In the genomic region with DNA sequence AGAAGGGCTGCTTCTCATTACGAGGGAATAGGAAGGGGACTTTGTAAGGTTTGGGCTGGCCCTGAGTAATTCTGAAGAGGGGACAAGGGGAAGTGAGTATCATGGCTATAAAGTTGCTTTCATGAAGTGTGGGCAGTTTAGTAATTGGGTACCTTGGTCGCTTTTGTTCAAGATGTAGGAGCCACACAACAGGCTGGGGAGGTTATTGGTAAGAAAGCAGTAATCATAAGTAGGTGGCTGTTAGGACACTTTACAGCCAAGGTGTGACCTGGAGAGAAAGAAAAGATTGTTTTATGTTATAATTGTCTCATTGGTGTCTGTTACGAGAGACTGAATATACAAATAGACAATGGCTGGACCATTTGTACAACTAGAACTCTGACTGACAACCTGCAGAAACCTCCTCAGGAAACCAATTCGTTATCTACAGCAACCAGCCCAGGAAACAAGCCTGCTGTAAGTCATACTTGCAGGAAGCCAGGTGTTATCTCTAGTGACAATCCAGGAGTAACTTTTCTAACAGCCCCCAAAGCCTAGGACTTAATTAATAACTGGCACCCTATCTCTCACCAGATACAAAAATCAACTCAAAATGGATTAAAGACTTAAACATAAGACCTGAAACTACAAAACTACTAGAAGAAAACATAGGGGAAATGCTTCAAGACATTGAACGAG, we compare ENCODE assay signal across 16 cellular contexts. TPM values are rescaled to one million over a fixed set of nuclear protein-coding genes. Genes with fewer than 3 reads are reported as not detected.
A peak's percentile ranks its signal among the peaks of the same experiment; 100 is the strongest.
DNase-seq lines count a peak whose midpoint lies in the region; ATAC-seq, FAIRE-seq and TF ChIP-seq lines count a peak whose summit lies in the region.
"Had no signal": no experiment of that assay in that cellular context is flagged by ENCODE, and none has a peak within 500 bp of the region (broad histone marks: within the 10 kb centered on the region; RNA-seq: fewer than 3 reads in every experiment).

No MANE protein-coding gene starts in this region.

- POLR2A ChIA-PET in HepG2 (lab: Yijun Ruan, JAX), result interaction anchor here (7.0 kb wide), 1 partner anchor 22 kb away, joined by 83 read pairs; no protein-coding TSS in a partner anchor

- intact Hi-C loops in activated T-helper 2 cell treated with anti-CD3 and anti-CD28 coated beads, Interferon-gamma antibody, Interleukin-2, Interleukin-4, amounts not matched to agents 10 μg/mL and 5 μg/mL and 100 μg/mL, durations not matched to agents 14 hours and 24 hours and 36 hours (cut with micrococcal nuclease), result loop anchor here (1.0 kb wide), 1 partner anchor 9 kb away; no protein-coding TSS in a partner anchor
- intact Hi-C loops in mammary epithelial cell (cut with micrococcal nuclease) (no loop called here), HepG2 (cut with micrococcal nuclease; ENCODE audit: unreplicated experiment) (no loop called here)

- no peaks in the 10 kb centered on the region for H3K27me3 Mint-ChIP-seq in activated T-cell treated with anti-CD3 and anti-CD28 coated beads, Interleukin-2, amount 50 U/mL, for 4 hours (ENCODE audit: low read depth)
- no peaks in the 10 kb centered on the region for H3K27me3 Mint-ChIP-seq in activated T-helper 2 cell treated with anti-CD3 and anti-CD28 coated beads, Interferon-gamma antibody, Interleukin-2, Interleukin-4, amounts not matched to agents 10 μg/mL and 5 μg/mL and 100 μg/mL, durations not matched to agents 14 hours and 24 hours and 36 hours (ENCODE audit: low read depth)
- H3K27me3 Mint-ChIP-seq in stimulated activated memory B cell treated with anti-CD40 and anti-IgM and Interleukin-4, amounts not matched to agents 10 μg/mL and 1 μg/mL and 100 μg/mL, for 72 hours, result no peaks in the 10 kb centered on the region

- H3K27me3 ChIP-seq in mammary epithelial cell (ENCODE audit: insufficient read depth, low read length), result no peaks in the 10 kb centered on the region
- H3K27me3 ChIP-seq in HepG2 (ENCODE audit: control insufficient read depth in 1 of 2, insufficient read depth in 2 of 2, low read length in 2 of 2), result no peaks in the 10 kb centered on the region
- H3K27me3 ChIP-seq: cardiac muscle cell, vagina had no signal

- no peaks in the 10 kb centered on the region for H3K79me2 ChIP-seq in mammary epithelial cell (ENCODE audit: insufficient read depth, low read length)
- no peaks in the 10 kb centered on the region for H3K79me2 ChIP-seq in HepG2 (ENCODE audit: insufficient read depth, low read length)

- CTCF ChIA-PET in mammary epithelial cell (lab: Charles Lee; ENCODE audit: low non-redundant PET), result no interaction called here
- CTCF ChIA-PET in HepG2 (lab: Yijun Ruan, JAX; ENCODE audit: low intra/inter-chr PET ratio, low total read pairs), result no interaction called here

- H3K9me3 ChIP-seq in mammary epithelial cell (replicated peaks; ENCODE audit: insufficient read depth, low read length) (no peaks in the 10 kb centered on the region), HepG2 (ENCODE audit: low read length) (no peaks in the 10 kb centered on the region)
- H3K9me3 ChIP-seq: vagina had no signal

- H3K4me1 ChIP-seq in mammary epithelial cell (ENCODE audit: insufficient read depth, low read length), result peaks cover 15% of the 10 kb centered on the region
- H3K4me1 ChIP-seq in HepG2 (ENCODE audit: insufficient read depth, low read length), result peaks cover 29% of the 10 kb centered on the region
- H3K4me1 ChIP-seq: vagina had no signal

- 92% methylated on average over 5 of the region's 5 CpGs for WGBS in mammary epithelial cell (ENCODE audit: low coverage, missing lambda C conversion rate)
- 70% methylated on average over 5 of the region's 5 CpGs for WGBS in HepG2 (ENCODE audit: low lambda C conversion rate)

- in situ Hi-C loops in mammary epithelial cell (cut with MboI; ENCODE audit: low sequenced_read_pairs in 2 of 2) (no loop called here), HepG2 (cut with HindIII; ENCODE audit: extremely low pct_ligation_motif_present, low pct_unique_long_range_greater_than_20kb) (no loop called here)

- H3K4me2 ChIP-seq in mammary epithelial cell (ENCODE audit: insufficient read depth, low read depth, low read length), result no peak overlapping the region
- H3K4me2 ChIP-seq in HepG2 (ENCODE audit: low read depth, low read length), result no peak overlapping the region

- TF ChIP-seq POLR2A in NB4 (IDR thresholded peaks at IDR 0.05; ENCODE audit: extremely low read depth, insufficient read length), result no peak
- no peak for TF ChIP-seq POLR2A in HepG2 (IDR thresholded peaks at IDR 0.05; ENCODE audit: insufficient read depth in 1 of 2, low read depth in 2 of 2, low read length in 2 of 2)

- FAIRE-seq in HepG2 (lab: Jason Lieb, UNC), result no peak

- no peaks in the 10 kb centered on the region for H4K20me1 ChIP-seq in mammary epithelial cell (ENCODE audit: insufficient read depth, low read length)
- no peaks in the 10 kb centered on the region for H4K20me1 ChIP-seq in HepG2 (ENCODE audit: insufficient read depth, low read length)

- H3K36me3 ChIP-seq in mammary epithelial cell (ENCODE audit: insufficient read depth, low read length), result no peaks in the 10 kb centered on the region
- H3K36me3 ChIP-seq in HepG2 (replicated peaks in 1 of 2; ENCODE audit: control insufficient read depth in 1 of 2, insufficient read depth in 2 of 2, low read length in 2 of 2), result no peaks in the 10 kb centered on the region
- H3K36me3 ChIP-seq: cardiac muscle cell, vagina had no signal

- H3K4me3 Mint-ChIP-seq in activated T-cell treated with anti-CD3 and anti-CD28 coated beads, Interleukin-2, amount 50 U/mL, for 4 hours, result peak overlapping the region; percentile 6
- peak overlapping the region; percentile 53 for H3K4me3 Mint-ChIP-seq in activated T-helper 2 cell treated with anti-CD3 and anti-CD28 coated beads, Interferon-gamma antibody, Interleukin-2, Interleukin-4, amounts not matched to agents 10 μg/mL and 5 μg/mL and 100 μg/mL, durations not matched to agents 14 hours and 24 hours and 36 hours (ENCODE audit: low read depth)
- H3K4me3 Mint-ChIP-seq in stimulated activated memory B cell treated with anti-CD40 and anti-IgM and Interleukin-4, amounts not matched to agents 10 μg/mL and 1 μg/mL and 100 μg/mL, for 72 hours, result peak overlapping the region; percentile 70

- peak overlapping the region; percentile 78 for H3K27ac Mint-ChIP-seq in activated T-helper 2 cell treated with anti-CD3 and anti-CD28 coated beads, Interferon-gamma antibody, Interleukin-2, Interleukin-4, amounts not matched to agents 10 μg/mL and 5 μg/mL and 100 μg/mL, durations not matched to agents 14 hours and 24 hours and 36 hours
- peak overlapping the region; percentile 91 for H3K27ac Mint-ChIP-seq in stimulated activated memory B cell treated with anti-CD40 and anti-IgM and Interleukin-4, amounts not matched to agents 10 μg/mL and 1 μg/mL and 100 μg/mL, for 72 hours

- H3K36me3 Mint-ChIP-seq in activated T-cell treated with anti-CD3 and anti-CD28 coated beads, Interleukin-2, amount 50 U/mL, for 4 hours (ENCODE audit: insufficient read depth), result no peaks in the 10 kb centered on the region
- H3K36me3 Mint-ChIP-seq in activated T-helper 2 cell treated with anti-CD3 and anti-CD28 coated beads, Interferon-gamma antibody, Interleukin-2, Interleukin-4, amounts not matched to agents 10 μg/mL and 5 μg/mL and 100 μg/mL, durations not matched to agents 14 hours and 24 hours and 36 hours (ENCODE audit: low read depth), result peaks cover 3% of the 10 kb centered on the region
- H3K36me3 Mint-ChIP-seq in stimulated activated memory B cell treated with anti-CD40 and anti-IgM and Interleukin-4, amounts not matched to agents 10 μg/mL and 1 μg/mL and 100 μg/mL, for 72 hours, result no peaks in the 10 kb centered on the region

- TF ChIP-seq CTCF in NB4 (IDR thresholded peaks at IDR 0.05; ENCODE audit: low read depth, low read length), result no peak
- TF ChIP-seq CTCF in mammary epithelial cell (conservative IDR thresholded peaks at IDR 0.05 in 1 of 2, IDR thresholded peaks at IDR 0.05 in 1 of 2; ENCODE audit: extremely low read depth in 1 of 2, insufficient read depth in 1 of 2, low read depth in 1 of 2, low read length in 2 of 2), result no peak
- no peak for TF ChIP-seq CTCF in HepG2 (CRISPR knock-in tag; IDR thresholded peaks at IDR 0.05)

- H3K4me3 ChIP-seq in NB4 (ENCODE audit: low read depth, low read length) (no peak overlapping the region), mammary epithelial cell (replicated peaks in 1 of 3; ENCODE audit: insufficient read depth in 1 of 3, low read depth in 2 of 3, low read length in 3 of 3) (no peak overlapping the region), HepG2 (replicated peaks in 1 of 3; ENCODE audit: insufficient read depth in 1 of 3, low read depth in 2 of 3, low read length in 3 of 3) (no peak overlapping the region)
- H3K4me3 ChIP-seq: cardiac muscle cell, vagina had no signal

- peaks cover 35% of the 10 kb centered on the region for H3K4me1 Mint-ChIP-seq in activated T-cell treated with anti-CD3 and anti-CD28 coated beads, Interleukin-2, amount 50 U/mL, for 4 hours (ENCODE audit: low read depth)
- H3K4me1 Mint-ChIP-seq in activated T-helper 2 cell treated with anti-CD3 and anti-CD28 coated beads, Interferon-gamma antibody, Interleukin-2, Interleukin-4, amounts not matched to agents 10 μg/mL and 5 μg/mL and 100 μg/mL, durations not matched to agents 14 hours and 24 hours and 36 hours (ENCODE audit: low read depth), result peaks cover 38% of the 10 kb centered on the region
- H3K4me1 Mint-ChIP-seq in stimulated activated memory B cell treated with anti-CD40 and anti-IgM and Interleukin-4, amounts not matched to agents 10 μg/mL and 1 μg/mL and 100 μg/mL, for 72 hours, result peaks cover 36% of the 10 kb centered on the region

- DNase-seq in activated T-cell treated with anti-CD3 and anti-CD28 coated beads, Interleukin-2, amount 50 U/mL, for 4 hours, result no peak
- DNase-seq in activated T-cell treated with anti-CD3 and anti-CD28 coated beads, Interleukin-2, amount 50 U/mL, for 48 hours, result no peak
- peak; percentile 44 for DNase-seq in NB4 (ENCODE audit: low read depth)
- DNase-seq in activated T-helper 2 cell treated with anti-CD3 and anti-CD28 coated beads, Interferon-gamma antibody, Interleukin-2, Interleukin-4, amounts not matched to agents 10 μg/mL and 5 μg/mL and 100 μg/mL, durations not matched to agents 14 hours and 24 hours and 36 hours (ENCODE audit: low spot score), result no peak
- DNase-seq in mammary epithelial cell, result no peak
- DNase-seq in HepG2 (ENCODE audit: low spot score), result no peak
- DNase-seq in UCSD-AML1 (lab: John Stamatoyannopoulos, UW; ENCODE audit: unreplicated experiment), result no peak
- DNase-seq: hippocampal formation, occipital lobe had no signal

- ATAC-seq in activated T-cell treated with anti-CD3 and anti-CD28 coated beads, Interleukin-2, amount 50 U/mL, for 4 hours, result no peak
- peak; percentile 61 for ATAC-seq in stimulated activated memory B cell treated with anti-CD40 and anti-IgM and Interleukin-4, amounts not matched to agents 10 μg/mL and 1 μg/mL and 100 μg/mL, for 72 hours
- no peak for ATAC-seq in HepG2
- ATAC-seq: esophagus mucosa, Panc1 had no signal

- dilution Hi-C loops in mammary epithelial cell (cut with HindIII; ENCODE audit: low sequenced_read_pairs), result loop anchor here (5.0 kb wide), 2 partner anchors 37 to 77 kb away; no protein-coding TSS in a partner anchor

- no peak for TF ChIP-seq RAD21 in HepG2 (CRISPR knock-in tag; IDR thresholded peaks at IDR 0.05)

- H3K9ac ChIP-seq in mammary epithelial cell (ENCODE audit: insufficient read depth, low read length) (no peak overlapping the region), HepG2 (ENCODE audit: insufficient read depth, low read depth, low read length) (no peak overlapping the region)

- H3K27ac ChIP-seq in mammary epithelial cell (ENCODE audit: insufficient read depth, low read depth, low read length) (no peak overlapping the region), HepG2 (ENCODE audit: extremely low read length, insufficient read depth, low read length) (no peak overlapping the region)
- H3K27ac ChIP-seq: cardiac muscle cell, vagina had no signal

- no peak overlapping the region for H2AFZ ChIP-seq in mammary epithelial cell (ENCODE audit: low read depth, low read length)
- no peak overlapping the region for H2AFZ ChIP-seq in HepG2 (ENCODE audit: low read length)

- H3K9me3 Mint-ChIP-seq in activated T-cell treated with anti-CD3 and anti-CD28 coated beads, Interleukin-2, amount 50 U/mL, for 4 hours, result no peaks in the 10 kb centered on the region
- no peaks in the 10 kb centered on the region for H3K9me3 Mint-ChIP-seq in activated T-helper 2 cell treated with anti-CD3 and anti-CD28 coated beads, Interferon-gamma antibody, Interleukin-2, Interleukin-4, amounts not matched to agents 10 μg/mL and 5 μg/mL and 100 μg/mL, durations not matched to agents 14 hours and 24 hours and 36 hours
- no peaks in the 10 kb centered on the region for H3K9me3 Mint-ChIP-seq in stimulated activated memory B cell treated with anti-CD40 and anti-IgM and Interleukin-4, amounts not matched to agents 10 μg/mL and 1 μg/mL and 100 μg/mL, for 72 hours

- no peak for TF ChIP-seq EP300 in HepG2 (IDR thresholded peaks at IDR 0.05; ENCODE audit: low read depth in 2 of 2, low read length in 2 of 2)
- no peak for TF ChIP-seq EP300 in HepG2 (CRISPR knock-in tag; IDR thresholded peaks at IDR 0.05; ENCODE audit: borderline replicate concordance)

- BruUV-seq in mammary epithelial cell (replicated peaks; lab: Mats Ljungman, UMichigan), result no TSS peak
- no TSS peak for BruUV-seq in HepG2 (replicated peaks; lab: Mats Ljungman, UMichigan)

RNA-seq across cellular contexts. Expression of a gene that starts 5.0 kb away (rescaled TPM):
- 10 to 100 TPM; 35.9 to 38.2 (median 36.6) TPM for total RNA-seq in activated T-cell treated with anti-CD3 and anti-CD28 coated beads, Interleukin-2, amount 50 U/mL, for 4 hours
- 61.3 and 61.7 TPM in 2 replicates for total RNA-seq in activated T-helper 2 cell treated with anti-CD3 and anti-CD28 coated beads, Interferon-gamma antibody, Interleukin-2, Interleukin-4, amounts not matched to agents 10 μg/mL and 5 μg/mL and 100 μg/mL, durations not matched to agents 14 hours and 24 hours and 36 hours
- total RNA-seq in mammary epithelial cell (10 to 100 TPM; 73.2 to 75.6 TPM), HepG2 (2016; rRNA removed; fragmentation: Illumina TruSeq; extraction: Trizol) (14.2 and 15.8 TPM in 2 replicates)
- polyA plus RNA-seq in mammary epithelial cell (66.2 TPM), HepG2 (2011; rRNA removed) (13.7 and 20.8 TPM in 2 replicates)
- 107 TPM for polyA minus RNA-seq in mammary epithelial cell
- total RNA-seq in HepG2 (2016; cell fraction: cytosol; rRNA removed; fragmentation: Illumina TruSeq; extraction: Trizol; ENCODE audit: low read depth), result 18.2 and 19.1 TPM in 2 replicates
- 12.5 and 16.6 TPM in 2 replicates for total RNA-seq in HepG2 (2016; cell fraction: insoluble cytoplasmic fraction; rRNA removed; fragmentation: Illumina TruSeq; extraction: Trizol)
- 37.4 and 37.5 TPM in 2 replicates for total RNA-seq in HepG2 (2016; cell fraction: membrane; rRNA removed; fragmentation: Illumina TruSeq; extraction: Trizol)
- 9.5 and 10.1 TPM in 2 replicates for total RNA-seq in HepG2 (2016; cell fraction: nucleus; rRNA removed; fragmentation: Illumina TruSeq; extraction: Trizol)
- polyA plus RNA-seq in HepG2 (2011; cell fraction: cytosol; rRNA removed), result 13.4 and 18.8 TPM in 2 replicates
- 21.0 and 23.0 TPM in 2 replicates for polyA plus RNA-seq in HepG2 (2011; cell fraction: nucleus; rRNA removed)
- polyA plus RNA-seq in HepG2 (2012), result 10.2 and 13.2 TPM in 2 replicates
- 25.8 and 27.8 TPM in 2 replicates for polyA plus RNA-seq in HepG2 (2016; cell fraction: cytosol; fragmentation: Illumina TruSeq; extraction: Trizol; ENCODE audit: low read depth)
- 14.5 and 18.7 TPM in 2 replicates for polyA plus RNA-seq in HepG2 (2016; cell fraction: insoluble cytoplasmic fraction; fragmentation: Illumina TruSeq; extraction: Trizol; ENCODE audit: low read depth)
- polyA plus RNA-seq in HepG2 (2016; cell fraction: membrane; fragmentation: Illumina TruSeq; extraction: Trizol; ENCODE audit: low read depth), result 34.2 and 39.7 TPM in 2 replicates
- polyA plus RNA-seq in HepG2 (2016; cell fraction: nucleus; fragmentation: Illumina TruSeq; extraction: Trizol; ENCODE audit: insufficient read depth, low read depth), result 20.6 and 22.6 TPM in 2 replicates
- 18.9 and 30.7 TPM in 2 replicates for polyA minus RNA-seq in HepG2 (2011; rRNA and poly(A)+ RNA removed; ENCODE audit: low replicate concordance)
- 8.0 and 10.6 TPM in 2 replicates for polyA minus RNA-seq in HepG2 (2011; cell fraction: cytosol; rRNA and poly(A)+ RNA removed)
- 3.9 and 8.0 TPM in 2 replicates for polyA minus RNA-seq in HepG2 (2011; cell fraction: nucleus; rRNA and poly(A)+ RNA removed)

RNA-seq across cellular contexts. Expression of a gene that starts 16.2 kb away (rescaled TPM):
- total RNA-seq in activated T-cell treated with anti-CD3 and anti-CD28 coated beads, Interleukin-2, amount 50 U/mL, for 4 hours, result 100 to 1,000 TPM; 120 to 205 (median 143) TPM
- total RNA-seq in activated T-helper 2 cell treated with anti-CD3 and anti-CD28 coated beads, Interferon-gamma antibody, Interleukin-2, Interleukin-4, amounts not matched to agents 10 μg/mL and 5 μg/mL and 100 μg/mL, durations not matched to agents 14 hours and 24 hours and 36 hours, result 442 and 450 TPM in 2 replicates
- total RNA-seq in mammary epithelial cell, result under 1 TPM in 1 of 2 donors, not detected in 1; 0.17 TPM
- 0.02 TPM for polyA plus RNA-seq in mammary epithelial cell
- polyA minus RNA-seq in mammary epithelial cell, result not detected
- 0.28 and 0.29 TPM in 2 replicates for total RNA-seq in HepG2 (2016; rRNA removed; fragmentation: Illumina TruSeq; extraction: Trizol)
- total RNA-seq in HepG2 (2016; cell fraction: cytosol; rRNA removed; fragmentation: Illumina TruSeq; extraction: Trizol; ENCODE audit: low read depth), result 0.09 TPM in 1 of 2 replicates, not detected in the other
- total RNA-seq in HepG2 (2016; cell fraction: insoluble cytoplasmic fraction; rRNA removed; fragmentation: Illumina TruSeq; extraction: Trizol), result 0.12 and 0.22 TPM in 2 replicates
- total RNA-seq in HepG2 (2016; cell fraction: membrane; rRNA removed; fragmentation: Illumina TruSeq; extraction: Trizol), result not detected in 2 replicates
- total RNA-seq in HepG2 (2016; cell fraction: nucleus; rRNA removed; fragmentation: Illumina TruSeq; extraction: Trizol), result 0.28 TPM in 1 of 2 replicates, not detected in the other
- polyA plus RNA-seq in HepG2 (2011; rRNA removed), result 1.1 and 2.4 TPM in 2 replicates
- 0.71 and 1.2 TPM in 2 replicates for polyA plus RNA-seq in HepG2 (2011; cell fraction: cytosol; rRNA removed)
- polyA plus RNA-seq in HepG2 (2011; cell fraction: nucleus; rRNA removed), result 3.8 and 5.7 TPM in 2 replicates
- polyA plus RNA-seq in HepG2 (2012), result 0.44 and 1.2 TPM in 2 replicates
- polyA plus RNA-seq in HepG2 (2016; cell fraction: cytosol; fragmentation: Illumina TruSeq; extraction: Trizol; ENCODE audit: low read depth), result not detected in 2 replicates
- polyA plus RNA-seq in HepG2 (2016; cell fraction: insoluble cytoplasmic fraction; fragmentation: Illumina TruSeq; extraction: Trizol; ENCODE audit: low read depth), result 0.15 and 0.21 TPM in 2 replicates
- 0.08 TPM in 1 of 2 replicates, not detected in the other for polyA plus RNA-seq in HepG2 (2016; cell fraction: membrane; fragmentation: Illumina TruSeq; extraction: Trizol; ENCODE audit: low read depth)
- 0.31 and 0.44 TPM in 2 replicates for polyA plus RNA-seq in HepG2 (2016; cell fraction: nucleus; fragmentation: Illumina TruSeq; extraction: Trizol; ENCODE audit: insufficient read depth, low read depth)
- 1.7 and 89.4 TPM in 2 replicates for polyA minus RNA-seq in HepG2 (2011; rRNA and poly(A)+ RNA removed; ENCODE audit: low replicate concordance)
- polyA minus RNA-seq in HepG2 (2011; cell fraction: cytosol; rRNA and poly(A)+ RNA removed), result 0.70 and 1.2 TPM in 2 replicates
- polyA minus RNA-seq in HepG2 (2011; cell fraction: nucleus; rRNA and poly(A)+ RNA removed), result 1.4 and 2.6 TPM in 2 replicates
- total RNA-seq: LHCN-M2 had no signal
- polyA plus RNA-seq: AG04450 had no signal

Comparison
In these comparisons a context has a peak if more than half of its experiments do, and no peak if none do; other contexts are left out.
1. H3K4me3 Mint-ChIP-seq: peak in every context shown above with its lines; median percentile 70 in stimulated activated memory B cell treated with anti-CD40 and anti-IgM and Interleukin-4, amounts not matched to agents 10 μg/mL and 1 μg/mL and 100 μg/mL, for 72 hours; 53 in activated T-helper 2 cell treated with anti-CD3 and anti-CD28 coated beads, Interferon-gamma antibody, Interleukin-2, Interleukin-4, amounts not matched to agents 10 μg/mL and 5 μg/mL and 100 μg/mL, durations not matched to agents 14 hours and 24 hours and 36 hours; 6 in activated T-cell treated with anti-CD3 and anti-CD28 coated beads, Interleukin-2, amount 50 U/mL, for 4 hours.
2. RNA of a gene that starts 16.2 kb away (total RNA-seq): 442 to 450 TPM in activated T-helper 2 cell treated with anti-CD3 and anti-CD28 coated beads, Interferon-gamma antibody, Interleukin-2, Interleukin-4, amounts not matched to agents 10 μg/mL and 5 μg/mL and 100 μg/mL, durations not matched to agents 14 hours and 24 hours and 36 hours and 120 to 205 TPM in activated T-cell treated with anti-CD3 and anti-CD28 coated beads, Interleukin-2, amount 50 U/mL, for 4 hours; 0.09 to 0.29 TPM in HepG2 and 0.17 TPM in mammary epithelial cell; every median in the first group is over 10 times any median in the second.